1 cellular context compared by ENCODE assay signal in the genomic region with DNA sequence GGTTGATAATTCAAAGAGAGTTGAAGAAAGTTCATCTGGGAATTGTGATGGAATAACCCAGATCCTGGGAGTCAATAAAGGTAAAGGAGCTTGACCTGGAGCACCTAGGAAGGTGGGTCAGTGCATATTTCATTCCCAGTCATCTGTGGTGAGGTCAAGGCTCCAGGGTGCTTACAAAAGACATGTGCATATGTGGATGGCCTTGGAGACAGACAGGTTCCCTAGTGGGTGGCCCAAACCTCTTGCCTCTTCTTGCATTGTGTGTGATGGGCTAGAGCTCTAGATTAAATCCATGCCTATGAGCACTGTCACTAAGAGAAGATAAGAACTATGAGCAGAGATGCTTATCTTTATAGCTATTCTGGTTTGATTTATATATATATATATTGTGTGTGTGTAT.
A peak's percentile ranks its signal among the peaks of the same experiment; 100 is the strongest.
TF ChIP-seq lines count a peak whose summit lies in the region.

No MANE protein-coding gene starts in this region.

TF ChIP-seq in HepG2, 621 proteins besides CTCF, POLR2A, EP300 and RAD21 (continued from another document):
- TF ChIP-seq, protein P1, sequence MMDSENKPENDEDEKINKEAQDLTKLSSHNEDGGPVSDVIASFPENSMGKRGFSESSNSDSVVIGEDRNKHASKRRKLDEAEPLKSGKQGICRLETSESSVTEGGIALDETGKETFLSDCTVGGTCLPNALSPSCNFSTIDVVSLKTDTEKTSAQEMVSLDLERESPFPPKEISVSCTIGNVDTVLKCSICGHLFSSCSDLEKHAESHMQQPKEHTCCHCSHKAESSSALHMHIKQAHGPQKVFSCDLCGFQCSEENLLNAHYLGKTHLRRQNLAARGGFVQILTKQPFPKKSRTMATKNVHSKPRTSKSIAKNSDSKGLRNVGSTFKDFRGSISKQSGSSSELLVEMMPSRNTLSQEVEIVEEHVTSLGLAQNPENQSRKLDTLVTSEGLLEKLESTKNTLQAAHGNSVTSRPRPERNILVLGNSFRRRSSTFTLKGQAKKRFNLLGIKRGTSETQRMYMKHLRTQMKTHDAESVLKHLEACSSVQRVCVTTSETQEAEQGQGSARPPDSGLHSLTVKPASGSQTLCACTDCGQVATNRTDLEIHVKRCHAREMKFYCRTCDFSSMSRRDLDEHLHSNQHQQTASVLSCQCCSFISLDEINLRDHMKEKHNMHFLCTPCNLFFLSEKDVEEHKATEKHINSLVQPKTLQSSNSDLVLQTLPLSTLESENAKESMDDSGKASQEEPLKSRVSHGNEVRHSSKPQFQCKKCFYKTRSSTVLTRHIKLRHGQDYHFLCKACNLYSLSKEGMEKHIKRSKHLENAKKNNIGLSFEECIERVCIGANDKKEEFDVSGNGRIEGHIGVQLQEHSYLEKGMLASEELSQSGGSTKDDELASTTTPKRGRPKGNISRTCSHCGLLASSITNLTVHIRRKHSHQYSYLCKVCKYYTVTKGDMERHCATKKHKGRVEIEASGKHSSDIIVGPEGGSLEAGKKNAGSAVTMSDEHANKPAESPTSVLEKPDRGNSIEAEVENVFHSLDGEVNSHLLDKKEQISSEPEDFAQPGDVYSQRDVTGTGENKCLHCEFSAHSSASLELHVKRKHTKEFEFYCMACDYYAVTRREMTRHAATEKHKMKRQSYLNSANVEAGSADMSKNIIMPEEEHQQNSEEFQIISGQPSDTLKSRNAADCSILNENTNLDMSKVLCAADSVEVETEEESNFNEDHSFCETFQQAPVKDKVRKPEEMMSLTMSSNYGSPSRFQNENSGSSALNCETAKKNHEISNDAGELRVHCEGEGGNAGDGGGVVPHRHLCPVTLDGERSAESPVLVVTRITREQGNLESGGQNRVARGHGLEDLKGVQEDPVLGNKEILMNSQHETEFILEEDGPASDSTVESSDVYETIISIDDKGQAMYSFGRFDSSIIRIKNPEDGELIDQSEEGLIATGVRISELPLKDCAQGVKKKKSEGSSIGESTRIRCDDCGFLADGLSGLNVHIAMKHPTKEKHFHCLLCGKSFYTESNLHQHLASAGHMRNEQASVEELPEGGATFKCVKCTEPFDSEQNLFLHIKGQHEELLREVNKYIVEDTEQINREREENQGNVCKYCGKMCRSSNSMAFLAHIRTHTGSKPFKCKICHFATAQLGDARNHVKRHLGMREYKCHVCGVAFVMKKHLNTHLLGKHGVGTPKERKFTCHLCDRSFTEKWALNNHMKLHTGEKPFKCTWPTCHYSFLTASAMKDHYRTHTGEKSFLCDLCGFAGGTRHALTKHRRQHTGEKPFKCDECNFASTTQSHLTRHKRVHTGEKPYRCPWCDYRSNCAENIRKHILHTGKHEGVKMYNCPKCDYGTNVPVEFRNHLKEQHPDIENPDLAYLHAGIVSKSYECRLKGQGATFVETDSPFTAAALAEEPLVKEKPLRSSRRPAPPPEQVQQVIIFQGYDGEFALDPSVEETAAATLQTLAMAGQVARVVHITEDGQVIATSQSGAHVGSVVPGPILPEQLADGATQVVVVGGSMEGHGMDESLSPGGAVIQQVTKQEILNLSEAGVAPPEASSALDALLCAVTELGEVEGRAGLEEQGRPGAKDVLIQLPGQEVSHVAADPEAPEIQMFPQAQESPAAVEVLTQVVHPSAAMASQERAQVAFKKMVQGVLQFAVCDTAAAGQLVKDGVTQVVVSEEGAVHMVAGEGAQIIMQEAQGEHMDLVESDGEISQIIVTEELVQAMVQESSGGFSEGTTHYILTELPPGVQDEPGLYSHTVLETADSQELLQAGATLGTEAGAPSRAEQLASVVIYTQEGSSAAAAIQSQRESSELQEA (CRISPR knock-in tag; IDR thresholded peaks at IDR 0.05; ENCODE audit: not compliant biosample characterization) = no peak
- TF ChIP-seq NRL (CRISPR knock-in tag; IDR thresholded peaks at IDR 0.05; ENCODE audit: borderline replicate concordance) = no peak
- TF ChIP-seq SP2 (CRISPR knock-in tag; IDR thresholded peaks at IDR 0.05) = no peak
- TF ChIP-seq, protein P2, sequence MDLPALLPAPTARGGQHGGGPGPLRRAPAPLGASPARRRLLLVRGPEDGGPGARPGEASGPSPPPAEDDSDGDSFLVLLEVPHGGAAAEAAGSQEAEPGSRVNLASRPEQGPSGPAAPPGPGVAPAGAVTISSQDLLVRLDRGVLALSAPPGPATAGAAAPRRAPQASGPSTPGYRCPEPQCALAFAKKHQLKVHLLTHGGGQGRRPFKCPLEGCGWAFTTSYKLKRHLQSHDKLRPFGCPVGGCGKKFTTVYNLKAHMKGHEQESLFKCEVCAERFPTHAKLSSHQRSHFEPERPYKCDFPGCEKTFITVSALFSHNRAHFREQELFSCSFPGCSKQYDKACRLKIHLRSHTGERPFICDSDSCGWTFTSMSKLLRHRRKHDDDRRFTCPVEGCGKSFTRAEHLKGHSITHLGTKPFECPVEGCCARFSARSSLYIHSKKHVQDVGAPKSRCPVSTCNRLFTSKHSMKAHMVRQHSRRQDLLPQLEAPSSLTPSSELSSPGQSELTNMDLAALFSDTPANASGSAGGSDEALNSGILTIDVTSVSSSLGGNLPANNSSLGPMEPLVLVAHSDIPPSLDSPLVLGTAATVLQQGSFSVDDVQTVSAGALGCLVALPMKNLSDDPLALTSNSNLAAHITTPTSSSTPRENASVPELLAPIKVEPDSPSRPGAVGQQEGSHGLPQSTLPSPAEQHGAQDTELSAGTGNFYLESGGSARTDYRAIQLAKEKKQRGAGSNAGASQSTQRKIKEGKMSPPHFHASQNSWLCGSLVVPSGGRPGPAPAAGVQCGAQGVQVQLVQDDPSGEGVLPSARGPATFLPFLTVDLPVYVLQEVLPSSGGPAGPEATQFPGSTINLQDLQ (CRISPR knock-in tag; IDR thresholded peaks at IDR 0.05) = no peak
- no peak for TF ChIP-seq GTF3A (CRISPR knock-in tag; conservative IDR thresholded peaks at IDR 0.05)
- TF ChIP-seq GATAD2A (CRISPR knock-in tag; IDR thresholded peaks at IDR 0.05) = 0 out of 2 replicates have a peak, but pooled peaks have one; percentile 17
- TF ChIP-seq HMG20A (CRISPR knock-in tag; IDR thresholded peaks at IDR 0.05; ENCODE audit: borderline replicate concordance) = 0 out of 2 replicates have a peak, but pooled peaks have one; percentile 21
- no peak for TF ChIP-seq RXRA (CRISPR knock-in tag; IDR thresholded peaks at IDR 0.05)
- TF ChIP-seq, protein P3, sequence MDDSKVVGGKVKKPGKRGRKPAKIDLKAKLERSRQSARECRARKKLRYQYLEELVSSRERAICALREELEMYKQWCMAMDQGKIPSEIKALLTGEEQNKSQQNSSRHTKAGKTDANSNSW (CRISPR knock-in tag; IDR thresholded peaks at IDR 0.05; ENCODE audit: borderline replicate concordance) = no peak
- no peak for TF ChIP-seq ZNF766 (CRISPR knock-in tag; IDR thresholded peaks at IDR 0.05; ENCODE audit: borderline replicate concordance)
- TF ChIP-seq YY1 (IDR thresholded peaks at IDR 0.05; ENCODE audit: insufficient read depth, insufficient replicate concordance, low read depth, low read length) = no peak
- TF ChIP-seq FOSL2 (CRISPR knock-in tag; IDR thresholded peaks at IDR 0.05) = 0 out of 2 replicates have a peak, but pooled peaks have one; percentile 26
- no peak for TF ChIP-seq LCORL (IDR thresholded peaks at IDR 0.05)
- no peak for TF ChIP-seq LCORL (CRISPR knock-in tag; IDR thresholded peaks at IDR 0.05)
- TF ChIP-seq MATR3 (CRISPR knock-in tag; IDR thresholded peaks at IDR 0.05) = no peak
- no peak for TF ChIP-seq ZNF234 (CRISPR knock-in tag; conservative IDR thresholded peaks at IDR 0.05)
- peak; percentile 56 for TF ChIP-seq NR2F6 (IDR thresholded peaks at IDR 0.05)
- 0 out of 2 replicates have a peak, but pooled peaks have one; percentile 27 for TF ChIP-seq NR2F6 (CRISPR knock-in tag; IDR thresholded peaks at IDR 0.05)
- TF ChIP-seq BCL6 (CRISPR knock-in tag; IDR thresholded peaks at IDR 0.05) = 0 out of 2 replicates have a peak, but pooled peaks have one; percentile 20
- no peak for TF ChIP-seq SOX13 (IDR thresholded peaks at IDR 0.05)
- TF ChIP-seq SOX13 (CRISPR knock-in tag; conservative IDR thresholded peaks at IDR 0.05 in 1 of 2, IDR thresholded peaks at IDR 0.05 in 1 of 2) = no peak
- no peak for TF ChIP-seq MEIS1 (CRISPR knock-in tag; IDR thresholded peaks at IDR 0.05; ENCODE audit: borderline replicate concordance)
- no peak for TF ChIP-seq MIER3 (CRISPR knock-in tag; IDR thresholded peaks at IDR 0.05; ENCODE audit: borderline replicate concordance)
- TF ChIP-seq, protein P4, sequence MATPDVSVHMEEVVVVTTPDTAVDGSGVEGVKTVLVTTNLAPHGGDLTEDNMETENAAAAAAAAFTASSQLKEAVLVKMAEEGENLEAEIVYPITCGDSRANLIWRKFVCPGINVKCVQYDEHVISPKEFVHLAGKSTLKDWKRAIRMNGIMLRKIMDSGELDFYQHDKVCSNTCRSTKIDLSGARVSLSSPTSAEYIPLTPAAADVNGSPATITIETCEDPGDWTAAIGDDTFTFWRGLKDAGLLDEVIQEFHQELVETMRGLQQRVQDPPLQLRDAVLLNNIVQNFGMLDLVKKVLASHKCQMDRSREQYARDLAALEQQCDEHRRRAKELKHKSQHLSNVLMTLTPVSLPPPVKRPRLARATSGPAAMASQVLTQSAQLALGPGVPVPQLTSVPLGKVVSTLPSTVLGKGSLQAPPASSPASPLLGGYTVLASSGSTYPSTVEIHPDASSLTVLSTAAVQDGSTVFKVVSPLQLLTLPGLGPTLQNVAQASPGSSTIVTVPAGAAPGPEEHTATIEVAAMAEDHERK (CRISPR knock-in tag; IDR thresholded peaks at IDR 0.05; ENCODE audit: low read depth) = no peak
- TF ChIP-seq ZNF550 (CRISPR knock-in tag; IDR thresholded peaks at IDR 0.05; ENCODE audit: borderline replicate concordance) = no peak
- TF ChIP-seq PHF5A (CRISPR knock-in tag; IDR thresholded peaks at IDR 0.05; ENCODE audit: low read depth, unreplicated experiment) = no peak
- TF ChIP-seq, protein P5, sequence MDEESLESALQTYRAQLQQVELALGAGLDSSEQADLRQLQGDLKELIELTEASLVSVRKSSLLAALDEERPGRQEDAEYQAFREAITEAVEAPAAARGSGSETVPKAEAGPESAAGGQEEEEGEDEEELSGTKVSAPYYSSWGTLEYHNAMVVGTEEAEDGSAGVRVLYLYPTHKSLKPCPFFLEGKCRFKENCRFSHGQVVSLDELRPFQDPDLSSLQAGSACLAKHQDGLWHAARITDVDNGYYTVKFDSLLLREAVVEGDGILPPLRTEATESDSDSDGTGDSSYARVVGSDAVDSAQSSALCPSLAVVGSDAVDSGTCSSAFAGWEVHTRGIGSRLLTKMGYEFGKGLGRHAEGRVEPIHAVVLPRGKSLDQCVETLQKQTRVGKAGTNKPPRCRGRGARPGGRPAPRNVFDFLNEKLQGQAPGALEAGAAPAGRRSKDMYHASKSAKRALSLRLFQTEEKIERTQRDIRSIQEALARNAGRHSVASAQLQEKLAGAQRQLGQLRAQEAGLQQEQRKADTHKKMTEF (CRISPR knock-in tag; IDR thresholded peaks at IDR 0.05) = no peak
- TF ChIP-seq RARA (CRISPR knock-in tag; IDR thresholded peaks at IDR 0.05) = peak; percentile 43; the same call in 1 of the 2 replicates
- TF ChIP-seq MYC (CRISPR knock-in tag; IDR thresholded peaks at IDR 0.05; ENCODE audit: borderline replicate concordance) = no peak
- 0 out of 4 replicates have a peak, but pooled peaks of 1 of the 2 experiments have one; percentile 12 for TF ChIP-seq NR2F1 (CRISPR knock-in tag; IDR thresholded peaks at IDR 0.05)
- TF ChIP-seq WIZ (CRISPR knock-in tag; IDR thresholded peaks at IDR 0.05) = no peak
